In the genomic region with DNA sequence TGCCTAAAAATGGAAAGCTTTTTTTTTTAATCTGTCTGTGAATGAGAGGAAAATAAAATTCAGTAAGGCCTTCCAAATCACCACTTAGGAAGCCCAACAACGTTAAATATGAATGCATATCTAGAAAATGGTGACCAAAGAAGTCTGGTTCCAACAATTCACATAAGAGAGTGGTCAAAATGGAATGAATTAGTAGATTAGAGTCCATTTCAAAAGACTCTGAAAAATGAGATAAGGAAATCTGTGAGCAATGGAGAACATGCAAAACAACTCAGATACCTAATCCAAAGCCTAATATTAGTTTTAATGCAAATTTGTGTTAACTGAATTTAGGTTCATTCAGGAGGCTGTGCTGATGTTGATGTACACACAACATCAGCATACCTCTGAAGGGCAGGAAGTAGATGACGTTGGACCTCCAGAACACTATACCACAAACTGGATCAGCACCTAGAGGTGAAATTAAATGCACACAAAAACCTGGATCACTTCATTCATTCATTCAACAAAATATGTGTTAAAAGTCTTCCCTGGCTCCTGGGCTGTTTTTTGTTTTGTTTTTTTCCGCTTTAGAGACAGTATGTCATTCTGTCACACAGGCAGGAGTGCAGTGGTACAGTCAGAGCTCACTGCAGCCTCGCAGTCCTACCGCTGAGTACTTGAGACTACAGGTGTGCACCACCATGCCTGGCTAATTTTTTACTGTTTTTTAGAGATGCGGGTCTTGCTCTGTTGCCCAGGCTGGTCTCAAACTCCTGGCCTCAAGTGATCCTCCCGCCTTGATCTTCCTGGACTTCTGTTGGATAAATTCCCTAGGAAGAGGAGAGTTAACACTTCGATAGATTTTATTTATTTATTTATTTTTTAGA, we compare ENCODE assay signal across 26 cellular contexts. TPM values are rescaled to one million over a fixed set of nuclear protein-coding genes. Genes with fewer than 3 reads are reported as not detected.
DNase-seq lines count a peak whose midpoint lies in the region; ATAC-seq and TF ChIP-seq lines count a peak whose summit lies in the region.
"Had no signal": no experiment of that assay in that cellular context is flagged by ENCODE, and none has a peak within 500 bp of the region (broad histone marks: within the 10 kb centered on the region; RNA-seq: fewer than 3 reads in every experiment).

No MANE protein-coding gene starts in this region.

- H3K9me2 ChIP-seq in PC-9 (ENCODE audit: insufficient read depth) = no peaks in the 10 kb centered on the region

- peaks cover 32% of the 10 kb centered on the region for H3K4me1 Mint-ChIP-seq in type B pancreatic cell (ENCODE audit: unreplicated experiment)

- POLR2A ChIA-PET in PC-9 (lab: Charles Lee; ENCODE audit: unreplicated experiment) = interaction anchor here (0.6 kb wide), 1 partner anchor 19 kb away, joined by 11 read pairs; no protein-coding TSS in a partner anchor

- H4K20me1 ChIP-seq in PC-9 (ENCODE audit: insufficient read depth) = no peaks in the 10 kb centered on the region

- no peaks in the 10 kb centered on the region for H3K36me3 ChIP-seq in heart left ventricle
- H3K36me3 ChIP-seq in PC-9 (ENCODE audit: low read depth) = no peaks in the 10 kb centered on the region
- H3K36me3 ChIP-seq in tibial artery = no peaks in the 10 kb centered on the region
- H3K36me3 ChIP-seq: left lung, pancreas, right lobe of liver, thyroid gland had no signal

- peak overlapping the region; percentile 72 for H3K27ac Mint-ChIP-seq in type B pancreatic cell
- H3K27ac Mint-ChIP-seq: activated B cell treated with CpG ODN at 0.5 μM for 24 hours; activated naive CD8-positive, alpha-beta T cell treated with anti-CD3 and anti-CD28 coated beads for 36 hours; natural killer cell treated with Interleukin-12 subunit alpha and Interleukin-12 subunit beta and Interleukin-15 and Interleukin-18, amount 100 ng/mL, for 72 hours had no signal

- H3K9me3 ChIP-seq in heart left ventricle (no peaks in the 10 kb centered on the region), PC-9 (ENCODE audit: insufficient read depth, low read depth) (no peaks in the 10 kb centered on the region), right cardiac atrium (ENCODE audit: control insufficient read depth, low read length) (no peaks in the 10 kb centered on the region), tibial artery (no peaks in the 10 kb centered on the region)
- H3K9me3 ChIP-seq: left lung, pancreas, right lobe of liver, thyroid gland had no signal

- CTCF ChIA-PET in PC-9 (lab: Charles Lee) = no interaction called here

- peaks cover 6% of the 10 kb centered on the region for H3K9me3 Mint-ChIP-seq in type B pancreatic cell
- H3K9me3 Mint-ChIP-seq: activated B cell treated with CpG ODN at 0.5 μM for 24 hours; activated naive CD8-positive, alpha-beta T cell treated with anti-CD3 and anti-CD28 coated beads for 36 hours; mesothelial cell of epicardium; natural killer cell treated with Interleukin-12 subunit alpha and Interleukin-12 subunit beta and Interleukin-15 and Interleukin-18, amount 100 ng/mL, for 72 hours had no signal

- peaks cover 28% of the 10 kb centered on the region for H3F3A ChIP-seq in PC-9 (ENCODE audit: insufficient read depth, low read depth)

- H3K79me2 ChIP-seq in PC-9 (ENCODE audit: low read depth) = peaks cover 11% of the 10 kb centered on the region

- intact Hi-C loops in heart left ventricle (cut with DNase I) (loop anchor here in 5 of 10 donors (2.0 to 10.0 kb wide), 3 partner anchors 62 to 126 kb away; a partner anchor contains a TSS), left ventricle myocardium superior (cut with micrococcal nuclease) (loop anchor here (10.0 kb wide), 1 partner anchor 66 kb away; a partner anchor contains a TSS), PC-9 (cut with micrococcal nuclease; ENCODE audit: unreplicated experiment) (no loop called here), right cardiac atrium (cut with DNase I) (loop anchor here in 2 of 4 donors (10.0 kb wide), 1 partner anchor 66 kb away; a partner anchor contains a TSS), tibial artery (cut with DNase I; ENCODE audit: low total_unique reads) (no loop called here)

- DNase-seq in heart left ventricle (no peak), left ventricle myocardium superior (no peak), PC-9 (no peak), right cardiac atrium (no peak), type B pancreatic cell (ENCODE audit: extremely low spot score, unreplicated experiment) (no peak), occipital lobe (lab: John Stamatoyannopoulos, UW) (no peak), tibial artery (no peak)
- no peak for DNase-seq in stimulated activated naive CD8-positive, alpha-beta T cell treated with anti-CD3 and anti-CD28 coated beads, Interleukin-15, Interleukin-2, amounts not matched to agents 100 U/mL and 50 U/mL, for 24 hours
- DNase-seq: activated B cell treated with CpG ODN at 0.5 μM for 24 hours; activated CD4-positive, alpha-beta T cell treated with anti-CD3 and anti-CD28 coated beads, Interleukin-2, amount 50 U/mL, for 48 hours; activated CD8-positive, alpha-beta memory T cell treated with anti-CD3 and anti-CD28 coated beads, Interleukin-2, amount 50 U/mL, for 48 hours; activated naive CD8-positive, alpha-beta T cell treated with anti-CD3 and anti-CD28 coated beads for 36 hours; AML-193; COR-L47; DMS79; H7; Kasumi-1; left lung; NCI-H187 treated with DMSO at 0.1 percent for 48 hours; pancreas; right lobe of liver; stimulated activated CD4-positive, alpha-beta T cell treated with anti-CD3 and anti-CD28 coated beads, Interleukin-4, amount 100 ng/mL, for 4 hours; stimulated activated naive CD4-positive, alpha-beta T cell treated with Interleukin-2 at 50 U/mL for 16 hours had no signal

- H3K27ac ChIP-seq in heart left ventricle = peak overlapping the region; percentile 63 to 91 (median 78)
- no peak overlapping the region for H3K27ac ChIP-seq in PC-9
- H3K27ac ChIP-seq in right cardiac atrium (ENCODE audit: low read length) = peak overlapping the region; percentile 40
- peak overlapping the region in 1 of 2 donors; percentile 35 for H3K27ac ChIP-seq in tibial artery
- H3K27ac ChIP-seq: thyroid gland had no signal

- H2AFZ ChIP-seq in PC-9 = no peak overlapping the region

- H3K4me3 ChIP-seq in heart left ventricle (peak overlapping the region in 1 of 12 donors; percentile 10), PC-9 (no peak overlapping the region), right cardiac atrium (ENCODE audit: low read length) (no peak overlapping the region), tibial artery (no peak overlapping the region)
- H3K4me3 ChIP-seq: left lung, pancreas, right lobe of liver, thyroid gland had no signal

- no peak for TF ChIP-seq POLR2A in heart left ventricle (IDR thresholded peaks at IDR 0.05)

- BruUV-seq in PC-9 (replicated peaks; lab: Mats Ljungman, UMichigan) = no TSS peak

- peak overlapping the region; percentile 43; the same call in 1 of the 2 replicates for H3K4me2 ChIP-seq in PC-9

- WGBS in heart left ventricle, 4 donors = 77 to 90% (median 80%) methylated on average over 8 of the region's 8 CpGs
- 71% methylated on average over 8 of the region's 8 CpGs for WGBS in right cardiac atrium

- H3K27me3 Mint-ChIP-seq in type B pancreatic cell = peaks cover 4% of the 10 kb centered on the region
- H3K27me3 Mint-ChIP-seq: activated B cell treated with CpG ODN at 0.5 μM for 24 hours; activated naive CD8-positive, alpha-beta T cell treated with anti-CD3 and anti-CD28 coated beads for 36 hours had no signal

- peaks cover 0 to 31% (median 18%) of the 10 kb centered on the region in 12 donors for H3K4me1 ChIP-seq in heart left ventricle
- peaks cover 53% of the 10 kb centered on the region for H3K4me1 ChIP-seq in PC-9 (replicated peaks; ENCODE audit: insufficient read depth)
- peaks cover 8% of the 10 kb centered on the region for H3K4me1 ChIP-seq in right cardiac atrium (ENCODE audit: control insufficient read depth, insufficient read depth, low read length)
- peaks cover 0 to 4% (median 2%) of the 10 kb centered on the region in 4 donors for H3K4me1 ChIP-seq in tibial artery

- no peak for TF ChIP-seq CTCF in heart left ventricle (IDR thresholded peaks at IDR 0.05)
- no peak for TF ChIP-seq CTCF in PC-9 (conservative IDR thresholded peaks at IDR 0.05)
- TF ChIP-seq CTCF in type B pancreatic cell (conservative IDR thresholded peaks at IDR 0.05) = no peak
- no peak for TF ChIP-seq CTCF in tibial artery (IDR thresholded peaks at IDR 0.05)

- no peak overlapping the region for H3K4me3 Mint-ChIP-seq in type B pancreatic cell
- H3K4me3 Mint-ChIP-seq: activated B cell treated with CpG ODN at 0.5 μM for 24 hours; activated naive CD8-positive, alpha-beta T cell treated with anti-CD3 and anti-CD28 coated beads for 36 hours; mesothelial cell of epicardium; natural killer cell treated with Interleukin-12 subunit alpha and Interleukin-12 subunit beta and Interleukin-15 and Interleukin-18, amount 100 ng/mL, for 72 hours had no signal

- no peak for ATAC-seq in heart left ventricle
- no peak for ATAC-seq in left ventricle myocardium superior
- ATAC-seq in right cardiac atrium = no peak
- no peak for ATAC-seq in stimulated activated naive CD8-positive, alpha-beta T cell treated with anti-CD3 and anti-CD28 coated beads, Interleukin-15, Interleukin-2, amounts not matched to agents 100 U/mL and 50 U/mL, for 24 hours
- ATAC-seq: natural killer cell treated with Interleukin-12 subunit alpha and Interleukin-12 subunit beta and Interleukin-15 and Interleukin-18, amount 100 ng/mL, for 72 hours had no signal

- peaks cover 10% of the 10 kb centered on the region for H3K36me3 Mint-ChIP-seq in type B pancreatic cell
- H3K36me3 Mint-ChIP-seq: activated naive CD8-positive, alpha-beta T cell treated with anti-CD3 and anti-CD28 coated beads for 36 hours; mesothelial cell of epicardium; natural killer cell treated with Interleukin-12 subunit alpha and Interleukin-12 subunit beta and Interleukin-15 and Interleukin-18, amount 100 ng/mL, for 72 hours had no signal

- H3K27me3 ChIP-seq in heart left ventricle = no peaks in the 10 kb centered on the region
- H3K27me3 ChIP-seq in PC-9 (ENCODE audit: insufficient read depth, low read depth) = no peaks in the 10 kb centered on the region
- H3K27me3 ChIP-seq in right cardiac atrium (ENCODE audit: control insufficient read depth, insufficient read depth) = no peaks in the 10 kb centered on the region
- no peaks in the 10 kb centered on the region for H3K27me3 ChIP-seq in tibial artery
- H3K27me3 ChIP-seq: left lung, pancreas, right lobe of liver, thyroid gland had no signal

RNA-seq across cellular contexts. Expression of a gene that starts 4.9 kb away (rescaled TPM):
- total RNA-seq in heart left ventricle = 10 to 100 TPM; 29.0 to 44.5 (median 33.1) TPM
- polyA plus RNA-seq in heart left ventricle = 10 to 100 TPM in 1 of 2 donors, 1 to 10 TPM in 1; 9.7 to 13.4 TPM
- total RNA-seq in left ventricle myocardium superior = 34.2 TPM
- 38.9 and 42.9 TPM in 2 replicates for total RNA-seq in PC-9 (2021)
- 10 to 100 TPM; 31.0 to 36.9 (median 32.7) TPM for total RNA-seq in right cardiac atrium
- polyA plus RNA-seq in right cardiac atrium = 13.4 TPM
- 44.7 and 48.0 TPM in 2 replicates for total RNA-seq in type B pancreatic cell (ENCODE audit: low replicate concordance)
- total RNA-seq in occipital lobe = 377 TPM

RNA-seq across cellular contexts. Expression of a gene that starts 30.6 kb away (rescaled TPM):
- total RNA-seq in heart left ventricle (100 to 1,000 TPM in 1 of 9 donors, 10 to 100 TPM in 8; 35.9 to 108 (median 55.5) TPM), left ventricle myocardium superior (75.4 TPM), PC-9 (2021) (369 and 402 TPM in 2 replicates), right cardiac atrium (10 to 100 TPM; 66.5 to 84.6 (median 80.8) TPM), type B pancreatic cell (ENCODE audit: low replicate concordance) (466 and 479 TPM in 2 replicates), occipital lobe (139 TPM)
- polyA plus RNA-seq in heart left ventricle (10 to 100 TPM; 37.0 to 39.0 TPM), right cardiac atrium (50.7 TPM)
